In genomic region chr15:95106781-95107180, GRCh38 we compare ENCODE assay signal across 37 cellular contexts.
"Had no signal": no experiment of that assay in that cellular context is flagged by ENCODE, and none has a peak within 500 bp of the region (broad histone marks: within the 10 kb centered on the region; RNA-seq: fewer than 3 reads in every experiment).

No MANE protein-coding gene starts in this region.

- H3K36me3 Mint-ChIP-seq: activated CD4-positive, alpha-beta memory T cell treated with anti-CD3 and anti-CD28 coated beads for 36 hours; activated naive CD4-positive, alpha-beta T cell treated with anti-CD3 and anti-CD28 coated beads, Interleukin-2, amount 50 U/mL, for 72 hours; activated naive CD8-positive, alpha-beta T cell treated with anti-CD3 and anti-CD28 coated beads for 36 hours had no signal

- H3K27me3 Mint-ChIP-seq: activated B cell treated with CpG ODN at 0.5 μM for 24 hours; activated CD4-positive, alpha-beta memory T cell treated with anti-CD3 and anti-CD28 coated beads for 36 hours; activated CD4-positive, alpha-beta T cell treated with anti-CD3 and anti-CD28 coated beads, Interleukin-2, amount 10 ng/mL, durations not matched to agents 24 days and 14 days; activated CD8-positive, alpha-beta T cell treated with anti-CD3 and anti-CD28 coated beads for 36 hours; activated naive CD8-positive, alpha-beta T cell treated with anti-CD3 and anti-CD28 coated beads for 36 hours; activated T-helper 17 cell treated with anti-CD3 and anti-CD28 coated beads, Interleukin-2, amount 50 U/mL, for 72 hours had no signal

- H3K4me1 ChIP-seq: adrenal gland, body of pancreas, breast epithelium had no signal

- DNase-seq: activated B cell treated with CpG ODN at 0.5 μM for 24 hours; activated CD4-positive, alpha-beta memory T cell treated with anti-CD3 and anti-CD28 coated beads for 36 hours; activated CD4-positive, alpha-beta T cell treated with anti-CD3 and anti-CD28 coated beads for 4 hours; activated CD4-positive, alpha-beta T cell treated with anti-CD3 and anti-CD28 coated beads, Interleukin-2, amount 10 ng/mL, durations not matched to agents 24 days and 14 days; activated CD4-positive, alpha-beta T cell treated with anti-CD3 and anti-CD28 coated beads, Interleukin-2, amount 50 U/mL, for 1 hour; activated CD4-positive, alpha-beta T cell treated with anti-CD3 and anti-CD28 coated beads, Interleukin-2, amount 50 U/mL, for 4 hours; activated CD4-positive, CD25-positive, alpha-beta regulatory T cell treated with anti-CD3 and anti-CD28 coated beads, Interleukin-2, amount 50 U/mL, for 72 hours; activated CD8-positive, alpha-beta memory T cell treated with anti-CD3 and anti-CD28 coated beads, Interleukin-2, amount 50 U/mL, for 4 hours; activated CD8-positive, alpha-beta T cell treated with anti-CD3 and anti-CD28 coated beads for 36 hours; activated effector memory CD4-positive, alpha-beta T cell treated with anti-CD3 and anti-CD28 coated beads, Interleukin-2, amount 50 U/mL, for 16 hours; activated gamma-delta T cell treated with Interleukin-2 at 50 U/mL for 16 hours; activated naive CD4-positive, alpha-beta T cell; activated naive CD4-positive, alpha-beta T cell treated with anti-CD3 and anti-CD28 coated beads for 36 hours; activated naive CD4-positive, alpha-beta T cell treated with anti-CD3 and anti-CD28 coated beads, Interleukin-2, amount 50 U/mL, for 16 hours; activated naive CD8-positive, alpha-beta T cell treated with anti-CD3 and anti-CD28 coated beads for 36 hours; activated T-cell treated with anti-CD3 and anti-CD28 coated beads for 4 hours; activated T-cell treated with anti-CD3 and anti-CD28 coated beads, Interleukin-2, amount 50 U/mL, for 1 hour; activated T-cell treated with anti-CD3 and anti-CD28 coated beads, Interleukin-2, amount 50 U/mL, for 4 hours; activated T-cell treated with anti-CD3 and anti-CD28 coated beads, Interleukin-2, amount 50 U/mL, for 72 hours; adrenal gland; amniotic stem cell; aorta; body of pancreas; brain microvascular endothelial cell; central memory CD4-positive, alpha-beta T cell; cerebellar nuclear complex; T-helper 1 cell; T-helper 2 cell; T-helper 9 cell had no signal

- H3K27me3 ChIP-seq: adrenal gland, body of pancreas, brain microvascular endothelial cell, breast epithelium had no signal

- H3K4me3 ChIP-seq: adrenal gland, body of pancreas, breast epithelium had no signal

- FAIRE-seq: astrocyte, TTC549 had no signal

- H3K4me1 Mint-ChIP-seq: activated B cell treated with CpG ODN at 0.5 μM for 24 hours; activated CD4-positive, alpha-beta T cell treated with anti-CD3 and anti-CD28 coated beads, Interleukin-2, amount 10 ng/mL, durations not matched to agents 24 days and 14 days; activated naive CD8-positive, alpha-beta T cell treated with anti-CD3 and anti-CD28 coated beads for 36 hours; activated T-helper 17 cell treated with anti-CD3 and anti-CD28 coated beads, Interleukin-2, amount 50 U/mL, for 72 hours had no signal

- H3K9me3 ChIP-seq: adrenal gland, body of pancreas, breast epithelium had no signal

- H3K4me3 Mint-ChIP-seq: activated B cell treated with CpG ODN at 0.5 μM for 24 hours; activated CD4-positive, alpha-beta memory T cell treated with anti-CD3 and anti-CD28 coated beads for 36 hours; activated CD4-positive, alpha-beta T cell treated with anti-CD3 and anti-CD28 coated beads, Interleukin-2, amount 10 ng/mL, durations not matched to agents 24 days and 14 days; activated CD8-positive, alpha-beta T cell treated with anti-CD3 and anti-CD28 coated beads for 36 hours; activated naive CD4-positive, alpha-beta T cell treated with anti-CD3 and anti-CD28 coated beads for 36 hours; activated naive CD8-positive, alpha-beta T cell treated with anti-CD3 and anti-CD28 coated beads for 36 hours; activated T-cell treated with anti-CD3 and anti-CD28 coated beads, Interleukin-2, amount 50 U/mL, for 4 hours; activated T-cell treated with anti-CD3 and anti-CD28 coated beads, Interleukin-2, amount 50 U/mL, for 72 hours; activated T-helper 1 cell treated with anti-CD3 and anti-CD28 coated beads, Interleukin-12 subunit alpha, Interleukin-12 subunit beta, Interleukin-2, Interleukin-4 antibody, amounts not matched to agents 30 ng/mL and 10 ng/mL and 1 ng/mL, durations not matched to agents 14 hours and 24 hours and 36 hours; activated T-helper 17 cell treated with anti-CD3 and anti-CD28 coated beads, Interleukin-2, amount 50 U/mL, for 72 hours; T-helper 1 cell treated with Interleukin-12 subunit alpha and Interleukin-12 subunit beta and Interleukin-4 antibody, amounts not matched to agents 30 μg/mL and 1 μg/mL, for 36 hours; T-helper 2 cell treated with Interferon-gamma antibody and Interleukin-4, amounts not matched to agents 5 μg/mL and 100 μg/mL, for 36 hours had no signal

- H3K27ac Mint-ChIP-seq: activated B cell treated with CpG ODN at 0.5 μM for 24 hours; activated CD4-positive, alpha-beta memory T cell treated with anti-CD3 and anti-CD28 coated beads for 36 hours; activated CD4-positive, alpha-beta T cell treated with anti-CD3 and anti-CD28 coated beads, Interleukin-2, amount 10 ng/mL, durations not matched to agents 24 days and 14 days; activated CD8-positive, alpha-beta T cell treated with anti-CD3 and anti-CD28 coated beads for 36 hours; activated naive CD4-positive, alpha-beta T cell treated with anti-CD3 and anti-CD28 coated beads for 36 hours; activated naive CD4-positive, alpha-beta T cell treated with anti-CD3 and anti-CD28 coated beads, Interleukin-2, amount 50 U/mL, for 72 hours; activated naive CD8-positive, alpha-beta T cell treated with anti-CD3 and anti-CD28 coated beads for 36 hours; activated T-cell treated with anti-CD3 and anti-CD28 coated beads, Interleukin-2, amount 50 U/mL, for 72 hours; activated T-helper 1 cell treated with anti-CD3 and anti-CD28 coated beads, Interleukin-12 subunit alpha, Interleukin-12 subunit beta, Interleukin-2, Interleukin-4 antibody, amounts not matched to agents 30 ng/mL and 10 ng/mL and 1 ng/mL, durations not matched to agents 14 hours and 24 hours and 36 hours; activated T-helper 17 cell treated with anti-CD3 and anti-CD28 coated beads, Interleukin-2, amount 50 U/mL, for 72 hours; T-helper 1 cell treated with Interleukin-12 subunit alpha and Interleukin-12 subunit beta and Interleukin-4 antibody, amounts not matched to agents 30 μg/mL and 1 μg/mL, for 36 hours; T-helper 2 cell treated with Interferon-gamma antibody and Interleukin-4, amounts not matched to agents 5 μg/mL and 100 μg/mL, for 36 hours had no signal

- H3K9me3 Mint-ChIP-seq: activated CD4-positive, alpha-beta T cell treated with anti-CD3 and anti-CD28 coated beads, Interleukin-2, amount 10 ng/mL, durations not matched to agents 24 days and 14 days; activated CD8-positive, alpha-beta T cell treated with anti-CD3 and anti-CD28 coated beads for 36 hours; activated naive CD4-positive, alpha-beta T cell treated with anti-CD3 and anti-CD28 coated beads for 36 hours; activated naive CD8-positive, alpha-beta T cell treated with anti-CD3 and anti-CD28 coated beads for 36 hours; activated T-helper 1 cell treated with anti-CD3 and anti-CD28 coated beads, Interleukin-12 subunit alpha, Interleukin-12 subunit beta, Interleukin-2, Interleukin-4 antibody, amounts not matched to agents 30 ng/mL and 10 ng/mL and 1 ng/mL, durations not matched to agents 14 hours and 24 hours and 36 hours; T-helper 1 cell treated with Interleukin-12 subunit alpha and Interleukin-12 subunit beta and Interleukin-4 antibody, amounts not matched to agents 30 μg/mL and 1 μg/mL, for 36 hours; T-helper 2 cell treated with Interferon-gamma antibody and Interleukin-4, amounts not matched to agents 5 μg/mL and 100 μg/mL, for 36 hours had no signal

- H3K36me3 ChIP-seq: adrenal gland, brain microvascular endothelial cell, breast epithelium had no signal
